ENCODE assay signal across 28 cellular contexts in the genomic region with DNA sequence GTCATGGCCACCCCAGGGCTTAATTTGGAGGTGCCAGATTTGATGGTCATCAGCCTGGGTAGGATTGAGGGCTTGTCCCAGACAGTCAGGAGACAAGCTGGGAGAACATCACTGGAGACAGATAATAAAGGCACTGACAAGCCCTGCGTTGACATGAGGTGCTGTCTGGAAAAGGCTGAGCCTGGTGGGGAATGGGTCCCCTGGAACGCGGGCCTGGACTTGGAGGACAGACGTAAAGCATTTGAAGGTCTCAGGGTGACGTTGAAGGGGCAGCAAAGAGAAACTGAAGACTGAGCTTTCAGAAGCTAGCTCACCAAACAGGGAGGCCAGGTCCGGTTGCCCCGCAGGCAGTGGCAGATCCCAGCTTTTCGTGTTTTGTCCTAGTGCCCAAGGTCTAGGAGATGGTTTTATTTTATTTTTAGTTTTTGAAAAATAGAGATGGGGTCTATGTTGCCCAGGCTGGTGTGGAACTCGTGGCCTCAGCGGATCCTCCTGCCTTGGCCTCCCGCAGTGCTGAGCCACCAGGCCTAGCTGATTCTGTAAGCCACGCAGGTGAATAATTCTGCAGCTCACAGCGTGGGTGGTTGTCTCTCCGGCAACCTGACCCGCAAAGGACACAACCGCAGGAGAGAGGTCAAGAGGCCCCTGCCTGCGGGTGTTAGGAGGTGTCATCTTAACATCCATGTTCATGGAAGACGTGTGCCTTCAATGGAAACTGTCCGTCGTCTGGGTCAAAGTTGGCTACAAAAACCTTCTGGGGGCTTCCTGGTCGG. TPM values are rescaled to one million over a fixed set of nuclear protein-coding genes. Genes with fewer than 3 reads are reported as not detected.
DNase-seq lines count a peak whose midpoint lies in the region; ATAC-seq, FAIRE-seq and TF ChIP-seq lines count a peak whose summit lies in the region.
"Had no signal": no experiment of that assay in that cellular context is flagged by ENCODE, and none has a peak within 500 bp of the region (broad histone marks: within the 10 kb centered on the region; RNA-seq: fewer than 3 reads in every experiment).

No MANE protein-coding gene starts in this region.

- no peak overlapping the region for H3K4me2 ChIP-seq in IMR-90 (ENCODE audit: low read depth, low read length)
- H3K4me2 ChIP-seq: A549 had no signal

- no peak overlapping the region for H2BK15ac ChIP-seq in IMR-90 (ENCODE audit: low read depth, low read length)

- H3K4me3 ChIP-seq in IMR-90 (ENCODE audit: insufficient read depth, low read depth, low read length), result no peak overlapping the region
- H3K4me3 ChIP-seq in kidney (ENCODE audit: low read length in 2 of 2), result no peak overlapping the region
- H3K4me3 ChIP-seq: A549, SJSA1 had no signal

- H2AFZ ChIP-seq in IMR-90 (replicated peaks; ENCODE audit: low read length, poor library complexity), result peak overlapping the region; percentile 3

- peak; percentile 12 for DNase-seq in left cardiac atrium
- DNase-seq in cardiac septum (ENCODE audit: low spot score), result no peak
- DNase-seq in IMR-90, result no peak
- DNase-seq in kidney, result peak; percentile 43
- no peak for DNase-seq in urothelium cell line (ENCODE audit: low spot score)
- no peak for DNase-seq in stimulated activated CD4-positive, alpha-beta T cell treated with anti-CD3 and anti-CD28 coated beads, Interleukin-2, amount 100 ng/mL, for 48 hours
- DNase-seq: AML-193; CD8-positive, alpha-beta memory T cell; DMS 273 treated with DMSO at 0.1 percent for 48 hours; DMS79 treated with DMSO at 0.1 percent for 48 hours; GF-D8; HCEC 1CT; NCI-H1105; NCI-H1436 treated with DMSO at 0.1 percent for 48 hours; NCI-H1930; NCI-H2107; NCI-H446 treated with DMSO at 0.1 percent for 48 hours; NCI-H526; NCI-H82; NK-92 treated with Interleukin-12 subunit alpha and Interleukin-12 subunit beta, amount 100 ng/mL, for 24 hours; PC-3 had no signal

- FAIRE-seq in kidney (lab: Jason Lieb, UNC), result no peak
- peak; percentile 13 for FAIRE-seq in urothelium cell line (lab: Jason Lieb, UNC)
- FAIRE-seq: A549, H1, HepG2 had no signal

- H3K9ac ChIP-seq in IMR-90 (ENCODE audit: low read depth, low read length) (no peak overlapping the region), kidney (ENCODE audit: low read length in 2 of 2) (no peak overlapping the region)

- dilution Hi-C loops in IMR-90 (cut with HindIII; ENCODE audit: low sequenced_read_pairs, unreplicated experiment), result no loop called here

- H4K8ac ChIP-seq in IMR-90 (ENCODE audit: low read depth in 2 of 2, low read length in 2 of 2), result no peak overlapping the region

- H3K79me1 ChIP-seq in IMR-90 (ENCODE audit: low read depth in 1 of 2, low read length in 2 of 2), result no peaks in the 10 kb centered on the region

- H3K9me3 ChIP-seq in IMR-90 (ENCODE audit: control insufficient read depth, insufficient read depth, low read length), result no peaks in the 10 kb centered on the region
- H3K9me3 ChIP-seq in kidney (ENCODE audit: control insufficient read depth in 1 of 2, low read length in 2 of 2), result no peaks in the 10 kb centered on the region
- H3K9me3 ChIP-seq: A549, SJSA1 had no signal

- TF ChIP-seq CTCF in IMR-90 (conservative IDR thresholded peaks at IDR 0.05; ENCODE audit: low read depth, low read length) (no peak), kidney (IDR thresholded peaks at IDR 0.05; ENCODE audit: borderline replicate concordance, extremely low read depth, insufficient read depth) (no peak)

- H3K27me3 ChIP-seq in IMR-90 (ENCODE audit: control insufficient read depth, insufficient read depth, low read length), result peaks cover 14% of the 10 kb centered on the region; the same call in 1 of the 2 replicates

- no peak overlapping the region for H2BK20ac ChIP-seq in IMR-90 (ENCODE audit: low read depth, low read length)

- H2AK9ac ChIP-seq in IMR-90 (replicated peaks; ENCODE audit: low read depth, low read length, poor library complexity), result no peak overlapping the region

- no peak overlapping the region for H3K56ac ChIP-seq in IMR-90 (ENCODE audit: extremely low read depth, insufficient read depth, low read length)

- H3K23ac ChIP-seq in IMR-90 (ENCODE audit: low read depth, low read length), result no peak overlapping the region

- H2BK5ac ChIP-seq in IMR-90 (ENCODE audit: low read depth, low read length, poor library complexity, severe bottlenecking), result peak overlapping the region; percentile 0

- no peak overlapping the region for H2AK5ac ChIP-seq in IMR-90 (ENCODE audit: low read depth, low read length)

- TF ChIP-seq RAD21 in IMR-90 (IDR thresholded peaks at IDR 0.05; ENCODE audit: low read length), result no peak

- no peak overlapping the region for H4K5ac ChIP-seq in IMR-90 (ENCODE audit: low read depth, low read length)

- intact Hi-C loops in left cardiac atrium (cut with DNase I) (no loop called here), cardiac septum (cut with DNase I) (no loop called here), IMR-90 (cut with micrococcal nuclease) (no loop called here), kidney (cut with DNase I) (no loop called here)

- 89% methylated on average over 10 of the region's 21 CpGs; no CpG with 5 or more reads in 1 of the 2 experiments for WGBS in IMR-90 (ENCODE audit: extremely low coverage in 2 of 2, insufficient read length in 1 of 2), 2 experiments

- no peaks in the 10 kb centered on the region for H3K36me3 ChIP-seq in IMR-90 (ENCODE audit: control insufficient read depth, insufficient read depth, low read length)
- H3K36me3 ChIP-seq in kidney (ENCODE audit: control insufficient read depth in 1 of 2, insufficient read depth in 2 of 2, low read length in 2 of 2), result no peaks in the 10 kb centered on the region
- H3K36me3 ChIP-seq: SJSA1 had no signal

- no peak overlapping the region for H2BK120ac ChIP-seq in IMR-90 (ENCODE audit: low read depth, low read length)

- TF ChIP-seq POLR2A in IMR-90 (IDR thresholded peaks at IDR 0.05; ENCODE audit: low read depth, low read length), result no peak

- H3K4me1 ChIP-seq in IMR-90 (ENCODE audit: control insufficient read depth, insufficient read depth, low read length) (no peaks in the 10 kb centered on the region), kidney (ENCODE audit: control insufficient read depth in 1 of 2, insufficient read depth in 1 of 2, low read depth in 1 of 2, low read length in 2 of 2) (peaks cover 0 to 3% of the 10 kb centered on the region in 2 donors)
- H3K4me1 ChIP-seq: A549, SJSA1 had no signal

- H3K27ac ChIP-seq in IMR-90 (ENCODE audit: insufficient read depth, low read length), result no peak overlapping the region
- H3K27ac ChIP-seq in kidney (ENCODE audit: low read depth in 2 of 2, low read length in 2 of 2), result no peak overlapping the region
- H3K27ac ChIP-seq: A549, C4-2B, SJSA1 had no signal

- in situ Hi-C loops in IMR-90 (cut with MboI; ENCODE audit: low sequenced_read_pairs), result no loop called here

- H3K9me1 ChIP-seq in IMR-90 (ENCODE audit: insufficient read depth, low read length), result no peaks in the 10 kb centered on the region

- ATAC-seq in left cardiac atrium (no peak), IMR-90 (ENCODE audit: low read depth) (no peak), GM19324 (IDR thresholded peaks at IDR 0.05; ENCODE audit: low FRiP score, unreplicated experiment) (no peak), HG03039 (IDR thresholded peaks at IDR 0.05; ENCODE audit: unreplicated experiment) (no peak)
- ATAC-seq: A549, HepG2, PC-3 had no signal

- H4K20me1 ChIP-seq in IMR-90 (ENCODE audit: insufficient read depth, low read length), result no peaks in the 10 kb centered on the region

- POLR2A ChIA-PET in IMR-90 (lab: Charles Lee; ENCODE audit: unreplicated experiment), result no interaction called here

- no TSS peak for BruUV-seq in IMR-90 (replicated peaks; lab: Mats Ljungman, UMichigan)

- CTCF ChIA-PET in IMR-90 (lab: Yijun Ruan, JAX), result no interaction called here

- no peak overlapping the region for H3K4ac ChIP-seq in IMR-90 (ENCODE audit: low read depth, low read length)

- no peak overlapping the region for H3K18ac ChIP-seq in IMR-90 (ENCODE audit: low read depth, low read length)

- no peak overlapping the region for H4K91ac ChIP-seq in IMR-90 (ENCODE audit: insufficient read depth, low read depth, low read length)

- H3K14ac ChIP-seq in IMR-90 (replicated peaks; ENCODE audit: low read depth, low read length), result no peak overlapping the region

TF ChIP-seq in IMR-90, 13 proteins besides CTCF, POLR2A, EP300 and RAD21:
- TF ChIP-seq NFE2L2 (IDR thresholded peaks at IDR 0.05; ENCODE audit: low read depth, low read length) (no peak), CHD1 (IDR thresholded peaks at IDR 0.05; ENCODE audit: low read depth, low read length) (no peak), MAFK (IDR thresholded peaks at IDR 0.05; ENCODE audit: low read depth, low read length) (no peak), SMC3 (IDR thresholded peaks at IDR 0.05; ENCODE audit: low read depth, low read length) (no peak), FOS (IDR thresholded peaks at IDR 0.05; ENCODE audit: low read depth, low read length) (no peak), BHLHE40 (IDR thresholded peaks at IDR 0.05; ENCODE audit: low read depth, low read length) (no peak), RCOR1 (IDR thresholded peaks at IDR 0.05; ENCODE audit: insufficient replicate concordance, low read length) (no peak)
- TF ChIP-seq, protein P1, sequence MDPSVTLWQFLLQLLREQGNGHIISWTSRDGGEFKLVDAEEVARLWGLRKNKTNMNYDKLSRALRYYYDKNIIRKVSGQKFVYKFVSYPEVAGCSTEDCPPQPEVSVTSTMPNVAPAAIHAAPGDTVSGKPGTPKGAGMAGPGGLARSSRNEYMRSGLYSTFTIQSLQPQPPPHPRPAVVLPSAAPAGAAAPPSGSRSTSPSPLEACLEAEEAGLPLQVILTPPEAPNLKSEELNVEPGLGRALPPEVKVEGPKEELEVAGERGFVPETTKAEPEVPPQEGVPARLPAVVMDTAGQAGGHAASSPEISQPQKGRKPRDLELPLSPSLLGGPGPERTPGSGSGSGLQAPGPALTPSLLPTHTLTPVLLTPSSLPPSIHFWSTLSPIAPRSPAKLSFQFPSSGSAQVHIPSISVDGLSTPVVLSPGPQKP (IDR thresholded peaks at IDR 0.05; ENCODE audit: borderline replicate concordance, low read depth, low read length), result no peak
- TF ChIP-seq, protein P2, sequence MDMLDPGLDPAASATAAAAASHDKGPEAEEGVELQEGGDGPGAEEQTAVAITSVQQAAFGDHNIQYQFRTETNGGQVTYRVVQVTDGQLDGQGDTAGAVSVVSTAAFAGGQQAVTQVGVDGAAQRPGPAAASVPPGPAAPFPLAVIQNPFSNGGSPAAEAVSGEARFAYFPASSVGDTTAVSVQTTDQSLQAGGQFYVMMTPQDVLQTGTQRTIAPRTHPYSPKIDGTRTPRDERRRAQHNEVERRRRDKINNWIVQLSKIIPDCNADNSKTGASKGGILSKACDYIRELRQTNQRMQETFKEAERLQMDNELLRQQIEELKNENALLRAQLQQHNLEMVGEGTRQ (IDR thresholded peaks at IDR 0.05; ENCODE audit: low read depth, low read length), result no peak

RNA-seq across cellular contexts. Expression of a gene that starts 37.6 kb away (rescaled TPM):
- 10 to 100 TPM; 50.4 to 84.4 TPM for total RNA-seq in left cardiac atrium
- total RNA-seq in cardiac septum, result 104 TPM
- total RNA-seq in IMR-90 (2012; rRNA removed), result 17.9 and 21.4 TPM in 2 replicates
- 48.2 and 60.2 TPM in 2 replicates for polyA plus RNA-seq in IMR-90 (2012; rRNA removed)
- polyA plus RNA-seq in IMR-90 (2012; cell fraction: cytosol; rRNA removed), result 73.7 and 167 TPM in 2 replicates
- 50.0 and 129 TPM in 2 replicates for polyA plus RNA-seq in IMR-90 (2012; cell fraction: nucleus; rRNA removed; ENCODE audit: low replicate concordance)
- 61.5 TPM for total RNA-seq in kidney
- polyA plus RNA-seq in kidney (ENCODE audit: insufficient read depth, low read depth, low replicate concordance), result 107 TPM

Comparison
In these comparisons a context has a peak if more than half of its experiments do, and no peak if none do; other contexts are left out.
1. DNase-seq: peak in left cardiac atrium (single experiment) and kidney (single experiment); none in cardiac septum (single experiment), IMR-90 (single experiment), urothelium cell line (single experiment) and stimulated activated CD4-positive, alpha-beta T cell treated with anti-CD3 and anti-CD28 coated beads, Interleukin-2, amount 100 ng/mL, for 48 hours (0 of 2).